ENCODE assay signal across 30 cellular contexts in genomic region chr9:121024237-121024636, GRCh38.
"Had no signal": no experiment of that assay in that cellular context is flagged by ENCODE, and none has a peak within 500 bp of the region (broad histone marks: within the 10 kb centered on the region; RNA-seq: fewer than 3 reads in every experiment).

No MANE protein-coding gene starts in this region.

- H3K9me3 ChIP-seq: ovary, psoas muscle, spleen, suprapubic skin, testis, tibial artery, transverse colon, upper lobe of right lung, uterus had no signal

- ATAC-seq: natural killer cell; psoas muscle; right cardiac atrium; sciatic nerve; stimulated activated memory B cell treated with anti-CD40 and anti-IgM and Interleukin-4, amounts not matched to agents 10 μg/mL and 1 μg/mL and 100 μg/mL, for 72 hours; stimulated activated naive CD8-positive, alpha-beta T cell treated with anti-CD3 and anti-CD28 coated beads, Interleukin-15, amount 100 ng/mL, for 72 hours; stimulated activated naive CD8-positive, alpha-beta T cell treated with anti-CD3 and anti-CD28 coated beads, Interleukin-15, Interleukin-2, amounts not matched to agents 100 U/mL and 50 U/mL, for 24 hours; upper lobe of right lung had no signal

- H3K9ac ChIP-seq: neural progenitor cell, parathyroid adenoma had no signal

- H3K4me1 ChIP-seq: parathyroid adenoma, psoas muscle, spleen, suprapubic skin, tibial artery, transverse colon, upper lobe of right lung, uterus had no signal

- H3K27me3 Mint-ChIP-seq: progenitor cell of endocrine pancreas; stimulated activated memory B cell treated with anti-CD40 and anti-IgM and Interleukin-4, amounts not matched to agents 10 μg/mL and 1 μg/mL and 100 μg/mL, for 72 hours; stimulated activated naive CD8-positive, alpha-beta T cell treated with anti-CD3 and anti-CD28 coated beads, Interleukin-15, amount 100 ng/mL, for 72 hours; type B pancreatic cell had no signal

- H2AFZ ChIP-seq: neural progenitor cell, parathyroid adenoma had no signal

- H3K4me1 Mint-ChIP-seq: natural killer cell; nephron; neural progenitor cell; stimulated activated memory B cell treated with anti-CD40 and anti-IgM and Interleukin-4, amounts not matched to agents 10 μg/mL and 1 μg/mL and 100 μg/mL, for 72 hours; stimulated activated naive CD8-positive, alpha-beta T cell treated with anti-CD3 and anti-CD28 coated beads, Interleukin-15, amount 100 ng/mL, for 72 hours had no signal

- DNase-seq: natural killer cell; occipital lobe; ovary; posterior cingulate gyrus; psoas muscle; right cardiac atrium; spleen; stimulated activated CD4-positive, alpha-beta T cell treated with anti-CD3 and anti-CD28 coated beads, Interleukin-12 subunit alpha, Interleukin-12 subunit beta, amount 100 ng/mL, for 4 hours; stimulated activated CD4-positive, alpha-beta T cell treated with anti-CD3 and anti-CD28 coated beads, Interleukin-1b, Interleukin-23, amount 100 ng/mL, for 48 hours; stimulated activated CD4-positive, alpha-beta T cell treated with anti-CD3 and anti-CD28 coated beads, Interleukin-4, amount 100 ng/mL, for 1 hour; stimulated activated CD4-positive, alpha-beta T cell treated with anti-CD3 and anti-CD28 coated beads, Interleukin-4, amount 100 ng/mL, for 4 hours; stimulated activated CD8-positive, alpha-beta memory T cell treated with anti-CD3 and anti-CD28 coated beads, Interleukin-4, amount 100 ng/mL, for 48 hours; stimulated activated naive CD4-positive, alpha-beta T cell; stimulated activated naive CD8-positive, alpha-beta T cell treated with anti-CD3 and anti-CD28 coated beads, Interleukin-15, amount 100 ng/mL, for 72 hours; stimulated activated naive CD8-positive, alpha-beta T cell treated with anti-CD3 and anti-CD28 coated beads, Interleukin-15, Interleukin-2, amounts not matched to agents 100 U/mL and 50 U/mL, for 24 hours; testis; tibial artery; transverse colon; upper lobe of right lung; uterus had no signal

- H3K4me2 ChIP-seq: neural progenitor cell, smooth muscle cell had no signal

- H3K36me3 Mint-ChIP-seq: natural killer cell had no signal

- H3K79me2 ChIP-seq: parathyroid adenoma had no signal

- H3K27me3 ChIP-seq: neural progenitor cell, ovary, spleen, suprapubic skin, testis, tibial artery, transverse colon, upper lobe of right lung, uterus had no signal

- H3K36me3 ChIP-seq: neural progenitor cell, ovary, suprapubic skin, transverse colon, uterus had no signal

- H3K4me3 ChIP-seq: neural progenitor cell, ovary, psoas muscle, skin epidermis, smooth muscle cell, spleen, suprapubic skin, testis, tibial artery, transverse colon, upper lobe of right lung, uterus had no signal

- H3K27ac ChIP-seq: neural progenitor cell, ovary, parathyroid adenoma, psoas muscle, skin epidermis, spleen, suprapubic skin, testis, tibial artery, transverse colon, upper lobe of right lung, uterus had no signal

- H3K4me3 Mint-ChIP-seq: natural killer cell; nephron; neural progenitor cell; stimulated activated memory B cell treated with anti-CD40 and anti-IgM and Interleukin-4, amounts not matched to agents 10 μg/mL and 1 μg/mL and 100 μg/mL, for 72 hours; stimulated activated naive CD8-positive, alpha-beta T cell treated with anti-CD3 and anti-CD28 coated beads, Interleukin-15, amount 100 ng/mL, for 72 hours; type B pancreatic cell had no signal

- H3K27ac Mint-ChIP-seq: natural killer cell; nephron; neural progenitor cell; progenitor cell of endocrine pancreas; stimulated activated memory B cell treated with anti-CD40 and anti-IgM and Interleukin-4, amounts not matched to agents 10 μg/mL and 1 μg/mL and 100 μg/mL, for 72 hours; stimulated activated naive CD8-positive, alpha-beta T cell treated with anti-CD3 and anti-CD28 coated beads, Interleukin-15, amount 100 ng/mL, for 72 hours; type B pancreatic cell had no signal

- H3K9me3 Mint-ChIP-seq: natural killer cell; neural progenitor cell; stimulated activated memory B cell treated with anti-CD40 and anti-IgM and Interleukin-4, amounts not matched to agents 10 μg/mL and 1 μg/mL and 100 μg/mL, for 72 hours; stimulated activated naive CD8-positive, alpha-beta T cell treated with anti-CD3 and anti-CD28 coated beads, Interleukin-15, amount 100 ng/mL, for 72 hours had no signal
